Comparison of ENCODE assay signal across 1 cellular context in the genomic region with DNA sequence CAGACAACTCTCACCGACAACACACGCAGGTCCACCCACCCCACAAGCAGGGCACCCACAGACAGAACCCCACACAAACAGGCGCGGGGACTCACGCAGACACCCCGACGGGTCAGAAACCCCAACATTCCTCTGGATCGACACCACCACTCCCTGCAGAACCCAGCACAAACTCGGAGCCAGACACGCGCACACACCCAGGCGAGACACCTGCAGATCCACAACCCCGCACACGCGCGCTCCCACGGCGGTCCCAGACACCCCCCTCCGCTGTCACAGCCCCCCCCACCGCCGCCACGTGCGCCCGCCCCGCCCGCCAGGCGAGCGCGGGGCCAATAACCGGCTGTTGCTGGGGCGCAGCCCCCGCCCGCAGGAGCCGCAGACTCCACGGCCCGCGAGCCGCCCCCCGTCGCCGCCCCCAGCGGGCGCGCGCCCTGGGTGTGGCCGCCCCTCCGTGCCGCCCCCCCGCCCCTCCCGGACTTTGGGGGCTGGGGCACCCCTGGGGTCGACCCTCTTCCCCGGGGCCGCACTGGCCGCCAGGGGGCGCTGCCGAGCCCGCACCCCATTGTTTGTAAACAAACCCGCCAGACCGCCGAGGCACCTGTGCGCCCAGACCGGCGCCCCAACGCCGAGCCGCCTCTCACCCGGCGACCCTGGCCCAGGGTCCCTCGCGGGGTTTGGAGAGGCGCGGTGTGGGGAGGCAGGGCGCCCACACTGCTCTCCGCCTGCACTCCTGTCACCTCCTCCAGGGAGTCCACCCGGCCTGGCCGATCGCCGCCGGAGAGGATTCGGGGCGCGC.
TF ChIP-seq lines count a peak whose summit lies in the region.

No MANE protein-coding gene starts in this region.

TF ChIP-seq in HepG2, 621 proteins besides CTCF, POLR2A, EP300 and RAD21 (continued from another document and continues in another):
- TF ChIP-seq NCOR1 (IDR thresholded peaks at IDR 0.05; ENCODE audit: borderline replicate concordance, low read length) (peak; percentile 18; the same call in 1 of the 2 replicates), JUND (CRISPR knock-in tag; IDR thresholded peaks at IDR 0.05) (0 out of 2 replicates have a peak, but pooled peaks have one; percentile 8), ZNF225 (CRISPR knock-in tag; IDR thresholded peaks at IDR 0.05) (0 out of 2 replicates have a peak, but pooled peaks have one; percentile 36), FOXK2 (IDR thresholded peaks at IDR 0.05) (peak; percentile 52; the same call in 1 of the 2 replicates), ZBTB7B (CRISPR knock-in tag; IDR thresholded peaks at IDR 0.05) (peak; percentile 78), ZNF720 (CRISPR knock-in tag; IDR thresholded peaks at IDR 0.05) (no peak), ARID4A (CRISPR knock-in tag; IDR thresholded peaks at IDR 0.05; ENCODE audit: borderline replicate concordance) (peak; percentile 13; the same call in 1 of the 2 replicates), SNAI1 (CRISPR knock-in tag; IDR thresholded peaks at IDR 0.05; ENCODE audit: borderline replicate concordance) (no peak), ZBTB10 (CRISPR knock-in tag; IDR thresholded peaks at IDR 0.05; ENCODE audit: borderline replicate concordance) (peak; percentile 98), ZMYM3 (CRISPR knock-in tag; IDR thresholded peaks at IDR 0.05) (peak; percentile 78), ASH2L (IDR thresholded peaks at IDR 0.05; ENCODE audit: insufficient read length, low read depth, low read length) (peak; percentile 12), TIGD3 (CRISPR knock-in tag; IDR thresholded peaks at IDR 0.05; ENCODE audit: borderline replicate concordance) (no peak), IRF9 (CRISPR knock-in tag; IDR thresholded peaks at IDR 0.05; ENCODE audit: borderline replicate concordance) (no peak), LCORL (IDR thresholded peaks at IDR 0.05) (no peak), LCORL (CRISPR knock-in tag; IDR thresholded peaks at IDR 0.05) (no peak), ZNF282 (IDR thresholded peaks at IDR 0.05; ENCODE audit: partially characterized antibody) (no peak), TOE1 (CRISPR knock-in tag; IDR thresholded peaks at IDR 0.05) (no peak), HES4 (CRISPR knock-in tag; IDR thresholded peaks at IDR 0.05; ENCODE audit: borderline replicate concordance) (0 out of 2 replicates have a peak, but pooled peaks have one; percentile 39), POGZ (CRISPR knock-in tag; IDR thresholded peaks at IDR 0.05) (no peak), RNF2 (conservative IDR thresholded peaks at IDR 0.05; ENCODE audit: low read depth) (no peak), ZNF552 (CRISPR knock-in tag; IDR thresholded peaks at IDR 0.05; ENCODE audit: borderline replicate concordance) (0 out of 2 replicates have a peak, but pooled peaks have one; percentile 35), REST (IDR thresholded peaks at IDR 0.05; ENCODE audit: borderline replicate concordance in 1 of 2, low read depth in 1 of 2, low read length in 2 of 2) (no peak), SP140L (CRISPR knock-in tag; IDR thresholded peaks at IDR 0.05; ENCODE audit: borderline replicate concordance) (no peak), DMTF1 (CRISPR knock-in tag; IDR thresholded peaks at IDR 0.05) (no peak)
- TF ChIP-seq, protein P1, sequence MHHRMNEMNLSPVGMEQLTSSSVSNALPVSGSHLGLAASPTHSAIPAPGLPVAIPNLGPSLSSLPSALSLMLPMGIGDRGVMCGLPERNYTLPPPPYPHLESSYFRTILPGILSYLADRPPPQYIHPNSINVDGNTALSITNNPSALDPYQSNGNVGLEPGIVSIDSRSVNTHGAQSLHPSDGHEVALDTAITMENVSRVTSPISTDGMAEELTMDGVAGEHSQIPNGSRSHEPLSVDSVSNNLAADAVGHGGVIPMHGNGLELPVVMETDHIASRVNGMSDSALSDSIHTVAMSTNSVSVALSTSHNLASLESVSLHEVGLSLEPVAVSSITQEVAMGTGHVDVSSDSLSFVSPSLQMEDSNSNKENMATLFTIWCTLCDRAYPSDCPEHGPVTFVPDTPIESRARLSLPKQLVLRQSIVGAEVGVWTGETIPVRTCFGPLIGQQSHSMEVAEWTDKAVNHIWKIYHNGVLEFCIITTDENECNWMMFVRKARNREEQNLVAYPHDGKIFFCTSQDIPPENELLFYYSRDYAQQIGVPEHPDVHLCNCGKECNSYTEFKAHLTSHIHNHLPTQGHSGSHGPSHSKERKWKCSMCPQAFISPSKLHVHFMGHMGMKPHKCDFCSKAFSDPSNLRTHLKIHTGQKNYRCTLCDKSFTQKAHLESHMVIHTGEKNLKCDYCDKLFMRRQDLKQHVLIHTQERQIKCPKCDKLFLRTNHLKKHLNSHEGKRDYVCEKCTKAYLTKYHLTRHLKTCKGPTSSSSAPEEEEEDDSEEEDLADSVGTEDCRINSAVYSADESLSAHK (CRISPR knock-in tag; IDR thresholded peaks at IDR 0.05; ENCODE audit: borderline replicate concordance), result no peak
- TF ChIP-seq, protein P2, sequence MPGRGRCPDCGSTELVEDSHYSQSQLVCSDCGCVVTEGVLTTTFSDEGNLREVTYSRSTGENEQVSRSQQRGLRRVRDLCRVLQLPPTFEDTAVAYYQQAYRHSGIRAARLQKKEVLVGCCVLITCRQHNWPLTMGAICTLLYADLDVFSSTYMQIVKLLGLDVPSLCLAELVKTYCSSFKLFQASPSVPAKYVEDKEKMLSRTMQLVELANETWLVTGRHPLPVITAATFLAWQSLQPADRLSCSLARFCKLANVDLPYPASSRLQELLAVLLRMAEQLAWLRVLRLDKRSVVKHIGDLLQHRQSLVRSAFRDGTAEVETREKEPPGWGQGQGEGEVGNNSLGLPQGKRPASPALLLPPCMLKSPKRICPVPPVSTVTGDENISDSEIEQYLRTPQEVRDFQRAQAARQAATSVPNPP (CRISPR knock-in tag; IDR thresholded peaks at IDR 0.05), result no peak
- TF ChIP-seq, protein P3, sequence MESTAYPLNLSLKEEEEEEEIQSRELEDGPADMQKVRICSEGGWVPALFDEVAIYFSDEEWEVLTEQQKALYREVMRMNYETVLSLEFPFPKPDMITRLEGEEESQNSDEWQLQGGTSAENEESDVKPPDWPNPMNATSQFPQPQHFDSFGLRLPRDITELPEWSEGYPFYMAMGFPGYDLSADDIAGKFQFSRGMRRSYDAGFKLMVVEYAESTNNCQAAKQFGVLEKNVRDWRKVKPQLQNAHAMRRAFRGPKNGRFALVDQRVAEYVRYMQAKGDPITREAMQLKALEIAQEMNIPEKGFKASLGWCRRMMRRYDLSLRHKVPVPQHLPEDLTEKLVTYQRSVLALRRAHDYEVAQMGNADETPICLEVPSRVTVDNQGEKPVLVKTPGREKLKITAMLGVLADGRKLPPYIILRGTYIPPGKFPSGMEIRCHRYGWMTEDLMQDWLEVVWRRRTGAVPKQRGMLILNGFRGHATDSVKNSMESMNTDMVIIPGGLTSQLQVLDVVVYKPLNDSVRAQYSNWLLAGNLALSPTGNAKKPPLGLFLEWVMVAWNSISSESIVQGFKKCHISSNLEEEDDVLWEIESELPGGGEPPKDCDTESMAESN (CRISPR knock-in tag; conservative IDR thresholded peaks at IDR 0.05), result peak; percentile 67
- TF ChIP-seq, protein P4, sequence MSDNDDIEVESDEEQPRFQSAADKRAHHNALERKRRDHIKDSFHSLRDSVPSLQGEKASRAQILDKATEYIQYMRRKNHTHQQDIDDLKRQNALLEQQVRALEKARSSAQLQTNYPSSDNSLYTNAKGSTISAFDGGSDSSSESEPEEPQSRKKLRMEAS (IDR thresholded peaks at IDR 0.05), result peak; percentile 71
